ENCODE assay signal across 16 cellular contexts in genomic region chr12:52519826-52520662, GRCh38. TPM values are rescaled to one million over a fixed set of nuclear protein-coding genes. Genes with fewer than 3 reads are reported as not detected.
A peak's percentile ranks its signal among the peaks of the same experiment; 100 is the strongest.
DNase-seq lines count a peak whose midpoint lies in the region; ATAC-seq, FAIRE-seq and TF ChIP-seq lines count a peak whose summit lies in the region.
"Had no signal": no experiment of that assay in that cellular context is flagged by ENCODE, and none has a peak within 500 bp of the region (broad histone marks: within the 10 kb centered on the region; RNA-seq: fewer than 3 reads in every experiment).

Gene KRT5 (minus strand): TSS chr12:52520394. CDS start chr12:52520296, 98 bp downstream.

- no peak within 1 kb of the TSS for H3K14ac ChIP-seq in H1 (ENCODE audit: insufficient read length)

- H4K91ac ChIP-seq in H1 (replicated peaks; ENCODE audit: insufficient read length, low read length): no peak within 1 kb of the TSS

- no peak within 1 kb of the TSS for H3K27ac ChIP-seq in H1 (ENCODE audit: low read depth, low read length)
- peak within 1 kb of the TSS; percentile 66 for H3K27ac ChIP-seq in vagina
- no peak within 1 kb of the TSS for H3K27ac ChIP-seq in dorsolateral prefrontal cortex
- no peak within 1 kb of the TSS for H3K27ac ChIP-seq in upper lobe of left lung

- no peak within 1 kb of the TSS for H3K4me2 ChIP-seq in H1 (ENCODE audit: insufficient read depth in 1 of 2, low read depth in 2 of 2, low read length in 2 of 2)

- DNase-seq in activated CD8-positive, alpha-beta memory T cell treated with anti-CD3 and anti-CD28 coated beads for 24 hours: peak; percentile 33
- no peak for DNase-seq in activated CD8-positive, alpha-beta memory T cell treated with anti-CD3 and anti-CD28 coated beads, Interleukin-2, amount 50 U/mL, for 4 hours
- peak in 1 of 2 experiments; percentile 38 for DNase-seq in H1 (ENCODE audit: low read depth in 1 of 2, low spot score in 2 of 2)
- peak; percentile 8 for DNase-seq in mucosa of gallbladder (ENCODE audit: low spot score)
- peak; percentile 94 to 96 for DNase-seq in vagina (ENCODE audit: extremely low spot score in 2 of 2)
- DNase-seq in dorsolateral prefrontal cortex: no peak
- no peak for DNase-seq in upper lobe of left lung
- DNase-seq: activated naive CD4-positive, alpha-beta T cell treated with Interleukin-2 at 50 U/mL for 16 hours; CD4-positive, alpha-beta memory T cell; left ventricle myocardium superior; NCI-H187; NCI-H526 treated with DMSO at 0.1 percent for 48 hours; substantia nigra had no signal

- POLR2A ChIA-PET in H1 (lab: Charles Lee; ENCODE audit: partially characterized antibody): no interaction called here

- H3K36me3 ChIP-seq in H1 (ENCODE audit: control insufficient read depth in 2 of 4, insufficient read depth in 4 of 4, low read length in 3 of 4) (no peaks in the 10 kb centered on the region), vagina (no peaks in the 10 kb centered on the region), upper lobe of left lung (no peaks in the 10 kb centered on the region)

- no peak within 1 kb of the TSS for H2BK15ac ChIP-seq in H1 (ENCODE audit: low read length)

- no peak for ATAC-seq in HG03342 (IDR thresholded peaks at IDR 0.05; ENCODE audit: unreplicated experiment)
- no peak for ATAC-seq in upper lobe of left lung (ENCODE audit: low FRiP score in 2 of 2)
- ATAC-seq: left ventricle myocardium superior; naive thymus-derived CD8-positive, alpha-beta T cell had no signal

- TF ChIP-seq POLR2A in H1 (IDR thresholded peaks at IDR 0.05; ENCODE audit: control extremely low read depth in 1 of 2, low read depth in 2 of 2, low read length in 2 of 2) (no peak), vagina (IDR thresholded peaks at IDR 0.05) (peak in 1 of 2 donors; percentile 46), upper lobe of left lung (IDR thresholded peaks at IDR 0.05) (no peak)

- H3K27me3 ChIP-seq in H1 (replicated peaks in 1 of 4; ENCODE audit: control insufficient read depth in 3 of 4, extremely low read depth in 1 of 4, insufficient read depth in 3 of 4, low read length in 3 of 4) (no peaks in the 10 kb centered on the region), vagina (no peaks in the 10 kb centered on the region), dorsolateral prefrontal cortex (no peaks in the 10 kb centered on the region), upper lobe of left lung (peaks cover 0 to under 1% (median 0%) of the 10 kb centered on the region in 4 donors)

- TF ChIP-seq RAD21 in H1 (IDR thresholded peaks at IDR 0.05 in 1 of 2, conservative IDR thresholded peaks at IDR 0.05 in 1 of 2; ENCODE audit: low read depth in 2 of 2, low read length in 2 of 2): no peak

- no peaks in the 10 kb centered on the region for H4K20me1 ChIP-seq in H1 (replicated peaks in 1 of 2; ENCODE audit: control insufficient read depth in 1 of 2, insufficient read depth in 2 of 2, low read length in 2 of 2)

- TF ChIP-seq CTCF in H1 (IDR thresholded peaks at IDR 0.05; ENCODE audit: control extremely low read depth in 1 of 3, insufficient read depth in 1 of 3, low read depth in 1 of 3, low read length in 3 of 3) (no peak), vagina (IDR thresholded peaks at IDR 0.05) (no peak), dorsolateral prefrontal cortex (IDR thresholded peaks at IDR 0.05 in 54 of 56, conservative IDR thresholded peaks at IDR 0.05 in 2 of 56; ENCODE audit: low read depth in 1 of 56, partially characterized antibody in 56 of 56) (no peak), upper lobe of left lung (IDR thresholded peaks at IDR 0.05) (no peak)

- H2AFZ ChIP-seq in H1 (ENCODE audit: low read length): no peak within 1 kb of the TSS

- CTCF ChIA-PET in H1 (lab: Charles Lee; ENCODE audit: partially characterized antibody): interaction anchor here (0.8 to 4.0 kb wide), 23 partner anchors 8 to 363 kb away, joined by 3 to 27 read pairs (median 4); no protein-coding TSS in a partner anchor

- FAIRE-seq in H1 (lab: Jason Lieb, UNC): no peak

- TF ChIP-seq EP300 in H1 (IDR thresholded peaks at IDR 0.05; ENCODE audit: borderline replicate concordance in 1 of 2, low read depth in 2 of 2, low read length in 2 of 2) (no peak), upper lobe of left lung (IDR thresholded peaks at IDR 0.05) (no peak)

- H3K23me2 ChIP-seq in H1 (ENCODE audit: low read depth, low read length): no peaks in the 10 kb centered on the region

- no peak within 1 kb of the TSS for H3K4ac ChIP-seq in H1 (replicated peaks; ENCODE audit: insufficient read length, low read depth, low read length)

- H3K23ac ChIP-seq in H1 (ENCODE audit: insufficient read length): no peak within 1 kb of the TSS

- H3K9me3 ChIP-seq in H1 (ENCODE audit: insufficient read depth in 2 of 2, low read depth in 1 of 2, low read length in 1 of 2) (no peaks in the 10 kb centered on the region; a peak in 1 of 4 replicates), vagina (no peaks in the 10 kb centered on the region), upper lobe of left lung (no peaks in the 10 kb centered on the region)

- no peak within 1 kb of the TSS for H2AK5ac ChIP-seq in H1 (ENCODE audit: low read depth, low read length)

- peak within 1 kb of the TSS; percentile 37; the same call in 1 of the 2 replicates for H2BK5ac ChIP-seq in H1 (ENCODE audit: low read depth, low read length)

- no peak within 1 kb of the TSS for H2BK20ac ChIP-seq in H1 (ENCODE audit: low read length)

- no peak within 1 kb of the TSS for H3K18ac ChIP-seq in H1 (ENCODE audit: extremely low read depth, low read length)

- intact Hi-C loops in vagina (cut with DNase I) (no loop called here), dorsolateral prefrontal cortex (cut with DNase I) (no loop called here)

- H3K79me1 ChIP-seq in H1 (ENCODE audit: low read depth, low read length): no peaks in the 10 kb centered on the region

- H2BK120ac ChIP-seq in H1 (replicated peaks; ENCODE audit: low read depth, low read length): no peak within 1 kb of the TSS

- no peak within 1 kb of the TSS for H4K5ac ChIP-seq in H1 (ENCODE audit: insufficient read length, low read depth, low read length)

- H3K56ac ChIP-seq in H1 (replicated peaks; ENCODE audit: insufficient read length, low read depth, low read length): no peak within 1 kb of the TSS

- no peak within 1 kb of the TSS for H3K9ac ChIP-seq in H1 (replicated peaks in 1 of 4; ENCODE audit: extremely low read depth in 1 of 4, low read depth in 3 of 4, low read length in 3 of 4)

- H3K4me1 ChIP-seq in H1 (replicated peaks in 1 of 4; ENCODE audit: control insufficient read depth in 3 of 4, insufficient read depth in 4 of 4, low read length in 3 of 4) (peaks cover 0 to 1% (median 0%) of the 10 kb centered on the region in 4 experiments; a peak in 1 of 7 replicates), vagina (peaks cover 17% of the 10 kb centered on the region), upper lobe of left lung (no peaks in the 10 kb centered on the region)

- no peak within 1 kb of the TSS for H3K4me3 ChIP-seq in H1 (ENCODE audit: extremely low read depth in 1 of 4, insufficient read depth in 2 of 4, low read depth in 3 of 4, low read length in 4 of 4)
- H3K4me3 ChIP-seq in vagina: peak within 1 kb of the TSS in 1 of 2 donors; percentile 42
- H3K4me3 ChIP-seq in dorsolateral prefrontal cortex: no peak within 1 kb of the TSS
- no peak within 1 kb of the TSS for H3K4me3 ChIP-seq in upper lobe of left lung

- no peak within 1 kb of the TSS for H2BK12ac ChIP-seq in H1 (ENCODE audit: low read depth, low read length)

- no peaks in the 10 kb centered on the region for H3K79me2 ChIP-seq in H1 (ENCODE audit: control insufficient read depth in 1 of 2, insufficient read depth in 2 of 2, low read length in 2 of 2)

- peak within 1 kb of the TSS; percentile 84 for H4K8ac ChIP-seq in H1 (ENCODE audit: extremely low read depth, insufficient read depth, low read length)

- WGBS in H1 (ENCODE audit: extremely low coverage in 1 of 2, insufficient coverage in 1 of 2, insufficient read length in 1 of 2, insufficient replicate concordance in 2 of 2, low coverage in 1 of 2, low lambda C conversion rate in 2 of 2, missing lambda C conversion rate in 1 of 2), 2 experiments: 95% methylated on average over 29 of the region's 29 CpGs; no CpG with 5 or more reads in 1 of the 2 experiments
- WGBS in upper lobe of left lung, 2 donors: 86 to 88% methylated on average over 18 to 29 of the region's 29 CpGs

TF ChIP-seq in H1, 55 proteins besides CTCF, POLR2A, EP300 and RAD21 (continues in another document):
- TF ChIP-seq TAF7 (optimal IDR thresholded peaks at IDR 0.05; ENCODE audit: borderline replicate concordance, low read depth, low read length): no peak
- no peak for TF ChIP-seq CHD1 (IDR thresholded peaks at IDR 0.05; ENCODE audit: low read depth, low read length)
- no peak for TF ChIP-seq E2F6 (IDR thresholded peaks at IDR 0.05)
- TF ChIP-seq SAP30 (IDR thresholded peaks at IDR 0.05; ENCODE audit: insufficient read depth, insufficient replicate concordance, low read length): no peak
- no peak for TF ChIP-seq JUND (IDR thresholded peaks at IDR 0.05; ENCODE audit: low read length)

RNA-seq across cellular contexts. Expression of gene KRT5, which starts in this region (rescaled TPM):
- not detected in 2 replicates for total RNA-seq in H1 (2021; fragmentation: NEBNext Ultra II Directional; extraction: Animal tissue kit (Norgen Biotek cat#: 25700))
- polyA plus RNA-seq in H1 (2011; rRNA removed): 0.18 and 0.33 TPM in 2 replicates
- polyA plus RNA-seq in H1 (2011; cell fraction: cytosol; rRNA removed): not detected
- not detected for polyA plus RNA-seq in H1 (2011; cell fraction: nucleus; rRNA removed)
- not detected in 4 replicates for polyA plus RNA-seq in H1 (2012, experiment 1 of 2)
- not detected for polyA plus RNA-seq in H1 (2012, experiment 2 of 2)
- not detected for polyA plus RNA-seq in H1 (2013, experiment 1 of 2)
- polyA plus RNA-seq in H1 (2013, experiment 2 of 2): not detected
- polyA minus RNA-seq in H1 (2011; rRNA and poly(A)+ RNA removed): 0.22 and 0.66 TPM in 2 replicates
- polyA minus RNA-seq in H1 (2011; cell fraction: cytosol; rRNA and poly(A)+ RNA removed): not detected
- polyA minus RNA-seq in H1 (2011; cell fraction: nucleus; rRNA and poly(A)+ RNA removed): not detected
- total RNA-seq in mucosa of gallbladder (not detected), vagina (4,247 TPM), dorsolateral prefrontal cortex (1 to 10 TPM in 100 of 120 experiments, under 1 TPM in 12, not detected in 8; 0.44 to 7.8 (median 2.3) TPM), upper lobe of left lung (10 to 100 TPM in 1 of 6 donors, 1 to 10 TPM in 3, not detected in 2; 3.6 to 43.3 (median 4.8) TPM)
- total RNA-seq: CD4-positive, alpha-beta memory T cell; HT1080; naive thymus-derived CD8-positive, alpha-beta T cell had no signal
- polyA plus RNA-seq: CD4-positive, alpha-beta memory T cell; naive thymus-derived CD8-positive, alpha-beta T cell had no signal

Comparison
In these comparisons a context has a peak if more than half of its experiments do, and no peak if none do; other contexts are left out.
1. RNA of gene KRT5 (total RNA-seq): 4,247 TPM in vagina (single experiment); 3.6 to 43.3 TPM in upper lobe of left lung, 0.44 to 7.8 TPM in dorsolateral prefrontal cortex, not detected in mucosa of gallbladder (single experiment) and not detected in H1; every median in the first group is over 10 times any median in the second.
2. DNase-seq: peak in activated CD8-positive, alpha-beta memory T cell treated with anti-CD3 and anti-CD28 coated beads for 24 hours (single experiment) and vagina (2 of 2); none in activated CD8-positive, alpha-beta memory T cell treated with anti-CD3 and anti-CD28 coated beads, Interleukin-2, amount 50 U/mL, for 4 hours (single experiment), dorsolateral prefrontal cortex (0 of 10) and upper lobe of left lung (0 of 2).
3. Peak in DNase-seq in mucosa of gallbladder; RNA of the gene not detected or under 1 TPM.